Comparison of ENCODE assay signal across 9 cellular contexts in genomic region chr7:96707901-96708774, GRCh38. TPM values are rescaled to one million over a fixed set of nuclear protein-coding genes. Genes with fewer than 3 reads are reported as not detected.
DNase-seq lines count a peak whose midpoint lies in the region; ATAC-seq lines count a peak whose summit lies in the region.
"Had no signal": no experiment of that assay in that cellular context is flagged by ENCODE, and none has a peak within 500 bp of the region (broad histone marks: within the 10 kb centered on the region; RNA-seq: fewer than 3 reads in every experiment).

No MANE protein-coding gene starts in this region.

- H3K4me1 ChIP-seq in SJSA1 (replicated peaks), result peaks cover 16% of the 10 kb centered on the region

- no peak for ATAC-seq in HG02938 (IDR thresholded peaks at IDR 0.05; ENCODE audit: unreplicated experiment)

- H3K4me3 ChIP-seq in SJSA1 (peak overlapping the region; percentile 67), skeletal muscle cell (ENCODE audit: low read depth, low read length) (peak overlapping the region; percentile 89)

- peaks cover 33% of the 10 kb centered on the region for H3K36me3 ChIP-seq in SJSA1

- H3K27ac ChIP-seq in SJSA1, result peak overlapping the region; percentile 91

- H3K27me3 ChIP-seq in SJSA1 (replicated peaks), result no peaks in the 10 kb centered on the region

- no peaks in the 10 kb centered on the region for H3K9me3 ChIP-seq in SJSA1 (replicated peaks)

- DNase-seq in DMS53 (lab: John Stamatoyannopoulos, UW), result peak; percentile 32
- DNase-seq in DMS53 treated with DMSO at 0.1 percent for 48 hours (lab: John Stamatoyannopoulos, UW; ENCODE audit: unreplicated experiment), result no peak
- DNase-seq in SJSA1 (ENCODE audit: low read depth in 1 of 2, low spot score in 2 of 2), result peak in 1 of 2 experiments; percentile 55
- DNase-seq in fibroblast of peridontal ligament (ENCODE audit: extremely low read depth), result peak; percentile 24
- no peak for DNase-seq in skeletal muscle cell (ENCODE audit: low read depth)
- DNase-seq in HPDE6-E6E7 (ENCODE audit: extremely low spot score), result no peak
- no peak for DNase-seq in HCEC 1CT
- DNase-seq: NCI-H526 had no signal

RNA-seq across cellular contexts. Expression of gene SEM1, which starts 1.5 kb away (rescaled TPM):
- total RNA-seq in SJSA1 (2014; rRNA removed; shearing (Covaris generic)), result 64.3 and 110 TPM in 2 replicates

Comparison
In these comparisons a context has a peak if more than half of its experiments do, and no peak if none do; other contexts are left out.
1. DNase-seq: peak in DMS53 (single experiment) and fibroblast of peridontal ligament (single experiment); none in DMS53 treated with DMSO at 0.1 percent for 48 hours (single experiment), skeletal muscle cell (single experiment), HPDE6-E6E7 (single experiment) and HCEC 1CT (single experiment).